Comparison of ENCODE assay signal across 8 cellular contexts in genomic region chr17:2023692-2024571, GRCh38. TPM values are rescaled to one million over a fixed set of nuclear protein-coding genes. Genes with fewer than 3 reads are reported as not detected.
DNase-seq lines count a peak whose midpoint lies in the region; ATAC-seq and TF ChIP-seq lines count a peak whose summit lies in the region.

No MANE protein-coding gene starts in this region.

- POLR2A ChIA-PET in Panc1 (lab: Charles Lee) = no interaction called here
- POLR2A ChIA-PET in MCF 10A (lab: Yijun Ruan, JAX) = interaction anchor here (0.7 to 4.9 kb wide), 10 partner anchors 10 to 312 kb away, joined by 3 to 50 read pairs (median 6); partner anchors contain the start of genes RPA1, SMYD4 and TSR1

- peak; percentile 18; the same call in 1 of the 2 replicates for ATAC-seq in Panc1
- ATAC-seq in GM21390 (IDR thresholded peaks at IDR 0.05; ENCODE audit: unreplicated experiment) = no peak
- ATAC-seq in GM18517 (IDR thresholded peaks at IDR 0.05; ENCODE audit: unreplicated experiment) = no peak

- H3K36me3 Mint-ChIP-seq in MCF 10A (ENCODE audit: insufficient read depth, unreplicated experiment) (no peaks in the 10 kb centered on the region), immature natural killer cell (no peaks in the 10 kb centered on the region)

- no peak overlapping the region for H3K27ac ChIP-seq in Panc1 (ENCODE audit: low read length)

- peak overlapping the region; percentile 38 to 43 for H3K4me3 ChIP-seq in Panc1 (ENCODE audit: low read depth in 2 of 2, low read length in 2 of 2)

- CTCF ChIA-PET in Panc1 (lab: Charles Lee) (interaction anchor here (0.7 kb wide), 1 partner anchor 87 kb away, joined by 7 read pairs; no protein-coding TSS in a partner anchor), MCF 10A (lab: Yijun Ruan, JAX) (interaction anchor here (0.6 to 7.4 kb wide), 7 partner anchors 16 to 241 kb away, joined by 3 to 124 read pairs (median 5); no protein-coding TSS in a partner anchor)

- H3K4me1 ChIP-seq in Panc1 (ENCODE audit: control insufficient read depth, insufficient read depth, low read length) = no peaks in the 10 kb centered on the region

- H3K36me3 ChIP-seq in Panc1 (ENCODE audit: control insufficient read depth, insufficient read depth, low read length) = no peaks in the 10 kb centered on the region

- no peaks in the 10 kb centered on the region for H3K9me3 ChIP-seq in Panc1 (ENCODE audit: control insufficient read depth, insufficient read depth, low read depth, low read length)

- no peaks in the 10 kb centered on the region; the same call in 1 of the 2 replicates for H3K27me3 ChIP-seq in Panc1 (ENCODE audit: control insufficient read depth, insufficient read depth, low read length)

- TF ChIP-seq CTCF in Panc1 (IDR thresholded peaks at IDR 0.05) (no peak), MCF 10A (IDR thresholded peaks at IDR 0.05; ENCODE audit: unreplicated experiment) (no peak)

- intact Hi-C loops in Panc1 (cut with micrococcal nuclease; ENCODE audit: unreplicated experiment) (no loop called here), MCF 10A (cut with micrococcal nuclease) (no loop called here)

- H3K4me3 Mint-ChIP-seq in MCF 10A (ENCODE audit: unreplicated experiment) (peak overlapping the region; percentile 78), immature natural killer cell (peak overlapping the region; percentile 72 to 84 (median 76))

- H3K4me1 Mint-ChIP-seq in MCF 10A (ENCODE audit: insufficient read depth, unreplicated experiment) (peaks cover 11% of the 10 kb centered on the region), immature natural killer cell (peaks cover 16 to 19% of the 10 kb centered on the region in 2 donors)

- BruUV-seq in Panc1 (replicated peaks; lab: Mats Ljungman, UMichigan) = no TSS peak
- no TSS peak for BruUV-seq in MCF 10A (replicated peaks; lab: Mats Ljungman, UMichigan)

- no peaks in the 10 kb centered on the region for H3K9me3 Mint-ChIP-seq in MCF 10A (ENCODE audit: unreplicated experiment)
- H3K9me3 Mint-ChIP-seq in immature natural killer cell = no peaks in the 10 kb centered on the region

- H3K27ac Mint-ChIP-seq in MCF 10A (ENCODE audit: low read depth, unreplicated experiment) (no peak overlapping the region), immature natural killer cell (no peak overlapping the region)

- DNase-seq in NCI-H345 (lab: John Stamatoyannopoulos, UW) = peak; percentile 20
- DNase-seq in NCI-H345 treated with DMSO at 0.1 percent for 48 hours (lab: John Stamatoyannopoulos, UW; ENCODE audit: unreplicated experiment) = no peak
- DNase-seq in Panc1 (ENCODE audit: low read depth, low spot score) = no peak
- DNase-seq in MCF 10A (ENCODE audit: unreplicated experiment) = peak; percentile 61
- DNase-seq in immature natural killer cell = peak; percentile 21 to 31 (median 22)
- peak; percentile 30 to 50 for DNase-seq in stimulated activated CD4-positive, alpha-beta T cell treated with anti-CD3 and anti-CD28 coated beads, Interleukin-4, amount 100 ng/mL, for 4 hours

- H3K27me3 Mint-ChIP-seq in MCF 10A (ENCODE audit: insufficient read depth, unreplicated experiment) = no peaks in the 10 kb centered on the region
- peaks cover 13 to 17% (median 15%) of the 10 kb centered on the region in 3 donors for H3K27me3 Mint-ChIP-seq in immature natural killer cell (ENCODE audit: low read depth in 3 of 3)

- in situ Hi-C loops in Panc1 (cut with HindIII; ENCODE audit: low pct_unique_long_range_greater_than_20kb, low sequenced_read_pairs) = no loop called here

RNA-seq across cellular contexts. Expression of gene RTN4RL1, which starts 1.2 kb away (rescaled TPM):
- 0.80 TPM for total RNA-seq in Panc1 (2021; ENCODE audit: unreplicated experiment)
- 1.6 TPM for polyA plus RNA-seq in Panc1 (2012; ENCODE audit: insufficient read length)
- total RNA-seq in MCF 10A (2022) = 2.9 and 3.6 TPM in 2 replicates
- polyA plus RNA-seq in immature natural killer cell = under 1 TPM in 1 of 3 donors, not detected in 2; 0.37 TPM

RNA-seq across cellular contexts. Expression of gene DPH1, which starts 6.0 kb away (rescaled TPM):
- total RNA-seq in Panc1 (2021; ENCODE audit: unreplicated experiment) (24.3 TPM), MCF 10A (2022) (29.7 and 45.2 TPM in 2 replicates)
- polyA plus RNA-seq in Panc1 (2012; ENCODE audit: insufficient read length) = 43.5 TPM
- 10 to 100 TPM; 18.6 to 26.4 (median 21.4) TPM for polyA plus RNA-seq in immature natural killer cell

RNA-seq across cellular contexts. Expression of gene OVCA2, which starts 17.9 kb away (rescaled TPM):
- total RNA-seq in Panc1 (2021; ENCODE audit: unreplicated experiment) (42.5 TPM), MCF 10A (2022) (28.8 and 33.5 TPM in 2 replicates)
- 39.8 TPM for polyA plus RNA-seq in Panc1 (2012; ENCODE audit: insufficient read length)
- polyA plus RNA-seq in immature natural killer cell = 100 to 1,000 TPM in 2 of 3 donors, 10 to 100 TPM in 1; 90.6 to 107 (median 104) TPM

RNA-seq across cellular contexts. Expression of gene HIC1, which starts 31.0 kb away (rescaled TPM):
- 1.4 TPM for total RNA-seq in Panc1 (2021; ENCODE audit: unreplicated experiment)
- polyA plus RNA-seq in Panc1 (2012; ENCODE audit: insufficient read length) = 0.96 TPM
- 0.59 and 1.0 TPM in 2 replicates for total RNA-seq in MCF 10A (2022)
- polyA plus RNA-seq in immature natural killer cell = 1 to 10 TPM in 2 of 3 donors, under 1 TPM in 1; 0.90 to 5.9 (median 1.2) TPM

Comparison
In these comparisons a context has a peak if more than half of its experiments do, and no peak if none do; other contexts are left out.
1. DNase-seq: peak in NCI-H345 (single experiment), MCF 10A (single experiment), immature natural killer cell (3 of 3) and stimulated activated CD4-positive, alpha-beta T cell treated with anti-CD3 and anti-CD28 coated beads, Interleukin-4, amount 100 ng/mL, for 4 hours (2 of 2); none in NCI-H345 treated with DMSO at 0.1 percent for 48 hours (single experiment) and Panc1 (single experiment).